ENCODE assay signal across 21 cellular contexts in genomic region chr20:38249536-38250310, GRCh38. TPM values are rescaled to one million over a fixed set of nuclear protein-coding genes. Genes with fewer than 3 reads are reported as not detected.
"Had no signal": no experiment of that assay in that cellular context is flagged by ENCODE, and none has a peak within 500 bp of the region (broad histone marks: within the 10 kb centered on the region; RNA-seq: fewer than 3 reads in every experiment).

No MANE protein-coding gene starts in this region.

- H3K4me3 ChIP-seq: body of pancreas, lung, psoas muscle, thoracic aorta had no signal

- DNase-seq: activated CD4-positive, alpha-beta T cell treated with anti-CD3 and anti-CD28 coated beads, Interleukin-2, amount 50 U/mL, for 1 hour; activated CD4-positive, CD25-positive, alpha-beta regulatory T cell; activated T-cell treated with anti-CD3 and anti-CD28 coated beads for 4 hours; amniotic stem cell; body of pancreas; dermis blood vessel endothelial cell; endodermal cell; erythroblast; foreskin keratinocyte; left cardiac atrium; naive thymus-derived CD8-positive, alpha-beta T cell; psoas muscle; stimulated activated CD4-positive, alpha-beta T cell treated with anti-CD3 and anti-CD28 coated beads, Interleukin-2, amount 100 ng/mL, for 48 hours; T-helper 17 cell had no signal

- H3K36me3 ChIP-seq: thoracic aorta had no signal

- FAIRE-seq: TTC549 had no signal

- H3K4me1 ChIP-seq: body of pancreas, foreskin keratinocyte, psoas muscle had no signal

- H3K27me3 Mint-ChIP-seq: stimulated activated naive CD8-positive, alpha-beta T cell treated with anti-CD3 and anti-CD28 coated beads, Interleukin-15, Interleukin-2, amounts not matched to agents 100 ng/mL and 50 ng/mL, for 24 hours had no signal

- ATAC-seq: activated naive CD4-positive, alpha-beta T cell treated with anti-CD3 and anti-CD28 coated beads, Interleukin-2, amount 50 U/mL, for 72 hours; activated T-helper 17 cell treated with anti-CD3 and anti-CD28 coated beads, Interleukin-2, amount 50 U/mL, for 72 hours; body of pancreas; foreskin keratinocyte; left cardiac atrium; naive thymus-derived CD8-positive, alpha-beta T cell; psoas muscle; T-helper 17 cell had no signal

- H3K27me3 ChIP-seq: body of pancreas, foreskin keratinocyte had no signal

- H3K4me1 Mint-ChIP-seq: activated T-helper 17 cell treated with anti-CD3 and anti-CD28 coated beads, Interleukin-2, amount 50 U/mL, for 72 hours; T-helper 17 cell had no signal

- H3K4me3 Mint-ChIP-seq: activated T-helper 17 cell treated with anti-CD3 and anti-CD28 coated beads, Interleukin-2, amount 50 U/mL, for 72 hours; endodermal cell; naive thymus-derived CD8-positive, alpha-beta T cell; stimulated activated naive CD8-positive, alpha-beta T cell treated with anti-CD3 and anti-CD28 coated beads, Interleukin-15, Interleukin-2, amounts not matched to agents 100 ng/mL and 50 ng/mL, for 24 hours; T-helper 17 cell had no signal

- H3K9me3 Mint-ChIP-seq: stimulated activated naive CD8-positive, alpha-beta T cell treated with anti-CD3 and anti-CD28 coated beads, Interleukin-15, Interleukin-2, amounts not matched to agents 100 ng/mL and 50 ng/mL, for 24 hours had no signal

- H3K27ac ChIP-seq: body of pancreas, foreskin keratinocyte, psoas muscle, thoracic aorta had no signal

- H3K36me3 Mint-ChIP-seq: activated naive CD4-positive, alpha-beta T cell treated with anti-CD3 and anti-CD28 coated beads, Interleukin-2, amount 50 U/mL, for 72 hours had no signal

- H3K27ac Mint-ChIP-seq: activated naive CD4-positive, alpha-beta T cell treated with anti-CD3 and anti-CD28 coated beads, Interleukin-2, amount 50 U/mL, for 72 hours; activated T-helper 17 cell treated with anti-CD3 and anti-CD28 coated beads, Interleukin-2, amount 50 U/mL, for 72 hours; endodermal cell; naive thymus-derived CD8-positive, alpha-beta T cell; stimulated activated naive CD8-positive, alpha-beta T cell treated with anti-CD3 and anti-CD28 coated beads, Interleukin-15, Interleukin-2, amounts not matched to agents 100 ng/mL and 50 ng/mL, for 24 hours; T-helper 17 cell had no signal

- H3K9me3 ChIP-seq: body of pancreas, psoas muscle, thoracic aorta had no signal

RNA-seq across cellular contexts. Expression of gene KIAA1755, which starts 10.8 kb away (rescaled TPM):
- total RNA-seq: activated CD8-positive, alpha-beta memory T cell treated with anti-CD3 and anti-CD28 coated beads for 36 hours; activated naive CD4-positive, alpha-beta T cell treated with anti-CD3 and anti-CD28 coated beads, Interleukin-2, amount 50 U/mL, for 72 hours; activated T-helper 17 cell treated with anti-CD3 and anti-CD28 coated beads, Interleukin-2, amount 50 U/mL, for 72 hours; endodermal cell; naive thymus-derived CD8-positive, alpha-beta T cell; T-helper 17 cell had no signal
- polyA plus RNA-seq: naive thymus-derived CD8-positive, alpha-beta T cell had no signal

RNA-seq across cellular contexts. Expression of gene BPI, which starts 54.2 kb away (rescaled TPM):
- total RNA-seq: activated CD8-positive, alpha-beta memory T cell treated with anti-CD3 and anti-CD28 coated beads for 36 hours; activated naive CD4-positive, alpha-beta T cell treated with anti-CD3 and anti-CD28 coated beads, Interleukin-2, amount 50 U/mL, for 72 hours; activated T-helper 17 cell treated with anti-CD3 and anti-CD28 coated beads, Interleukin-2, amount 50 U/mL, for 72 hours; body of pancreas; dermis blood vessel endothelial cell; endodermal cell; foreskin keratinocyte; left cardiac atrium; naive thymus-derived CD8-positive, alpha-beta T cell; T-helper 17 cell had no signal
- polyA plus RNA-seq: foreskin keratinocyte; naive thymus-derived CD8-positive, alpha-beta T cell had no signal
